ENCODE assay signal across 20 cellular contexts in genomic region chr14:61120576-61120975, GRCh38.
DNase-seq lines count a peak whose midpoint lies in the region; ATAC-seq, FAIRE-seq and TF ChIP-seq lines count a peak whose summit lies in the region.
"Had no signal": no experiment of that assay in that cellular context is flagged by ENCODE, and none has a peak within 500 bp of the region (broad histone marks: within the 10 kb centered on the region; RNA-seq: fewer than 3 reads in every experiment).

No MANE protein-coding gene starts in this region.

- no peak overlapping the region for H3K4me3 Mint-ChIP-seq in activated CD4-positive, alpha-beta T cell treated with anti-CD3 and anti-CD28 coated beads for 36 hours
- H3K4me3 Mint-ChIP-seq in T-helper 2 cell treated with Interferon-gamma antibody and Interleukin-4, amounts not matched to agents 5 μg/mL and 100 μg/mL, for 36 hours: peak overlapping the region; percentile 46
- H3K4me3 Mint-ChIP-seq in activated naive CD4-positive, alpha-beta T cell treated with anti-CD3 and anti-CD28 coated beads, Interleukin-2, amount 10 ng/mL, durations not matched to agents 7 days and 5 days: no peak overlapping the region

- intact Hi-C loops in activated CD4-positive, alpha-beta T cell treated with anti-CD3 and anti-CD28 coated beads for 36 hours (cut with DNase I, micrococcal nuclease): no loop called here

- TF ChIP-seq CTCF in osteoblast (IDR thresholded peaks at IDR 0.05; ENCODE audit: extremely low read depth, low read depth, low read length): no peak

- H3K4me1 ChIP-seq in osteoblast (ENCODE audit: insufficient read depth, low read length): no peaks in the 10 kb centered on the region

- peaks cover 5% of the 10 kb centered on the region for H3K9me3 Mint-ChIP-seq in activated CD4-positive, alpha-beta T cell treated with anti-CD3 and anti-CD28 coated beads for 36 hours (ENCODE audit: low read depth)
- H3K9me3 Mint-ChIP-seq in T-helper 2 cell treated with Interferon-gamma antibody and Interleukin-4, amounts not matched to agents 5 μg/mL and 100 μg/mL, for 36 hours: peaks cover 6% of the 10 kb centered on the region
- H3K9me3 Mint-ChIP-seq in activated naive CD4-positive, alpha-beta T cell treated with anti-CD3 and anti-CD28 coated beads, Interleukin-2, amount 10 ng/mL, durations not matched to agents 7 days and 5 days: no peaks in the 10 kb centered on the region

- no peaks in the 10 kb centered on the region for H3K79me2 ChIP-seq in osteoblast (ENCODE audit: insufficient read depth, low read length)

- H4K20me1 ChIP-seq in osteoblast (ENCODE audit: insufficient read depth, low read length): no peaks in the 10 kb centered on the region

- POLR2A ChIA-PET in activated CD4-positive, alpha-beta T cell treated with anti-CD3 and anti-CD28 coated beads for 36 hours (lab: Charles Lee): no interaction called here

- H3K4me1 Mint-ChIP-seq in activated CD4-positive, alpha-beta T cell treated with anti-CD3 and anti-CD28 coated beads for 36 hours: peaks cover 7% of the 10 kb centered on the region
- peaks cover 5% of the 10 kb centered on the region for H3K4me1 Mint-ChIP-seq in T-helper 2 cell treated with Interferon-gamma antibody and Interleukin-4, amounts not matched to agents 5 μg/mL and 100 μg/mL, for 36 hours (ENCODE audit: low read depth)
- peaks cover 4% of the 10 kb centered on the region for H3K4me1 Mint-ChIP-seq in activated naive CD4-positive, alpha-beta T cell treated with anti-CD3 and anti-CD28 coated beads, Interleukin-2, amount 10 ng/mL, durations not matched to agents 7 days and 5 days

- no peaks in the 10 kb centered on the region for H3K36me3 ChIP-seq in osteoblast (ENCODE audit: insufficient read depth, low read length)
- H3K36me3 ChIP-seq: tibial nerve had no signal

- peaks cover 4% of the 10 kb centered on the region for H3K27me3 Mint-ChIP-seq in activated CD4-positive, alpha-beta T cell treated with anti-CD3 and anti-CD28 coated beads for 36 hours
- H3K27me3 Mint-ChIP-seq in T-helper 2 cell treated with Interferon-gamma antibody and Interleukin-4, amounts not matched to agents 5 μg/mL and 100 μg/mL, for 36 hours (ENCODE audit: low read depth): no peaks in the 10 kb centered on the region
- H3K27me3 Mint-ChIP-seq in activated naive CD4-positive, alpha-beta T cell treated with anti-CD3 and anti-CD28 coated beads, Interleukin-2, amount 10 ng/mL, durations not matched to agents 7 days and 5 days: peaks cover 4% of the 10 kb centered on the region

- H3K27ac ChIP-seq in osteoblast (ENCODE audit: low read depth, low read length): no peak overlapping the region
- H3K27ac ChIP-seq: epithelial cell of prostate, KMS-11, tibial nerve had no signal

- peak; percentile 18 for DNase-seq in activated CD4-positive, alpha-beta T cell treated with anti-CD3 and anti-CD28 coated beads for 36 hours
- no peak for DNase-seq in activated CD4-positive, alpha-beta T cell treated with anti-CD3 and anti-CD28 coated beads, Interleukin-2, amount 50 U/mL, for 4 hours
- no peak for DNase-seq in GM19239 (ENCODE audit: insufficient read length, low spot score)
- DNase-seq in T-helper 2 cell treated with Interferon-gamma antibody and Interleukin-4, amounts not matched to agents 5 μg/mL and 100 μg/mL, for 36 hours (ENCODE audit: low spot score): no peak
- DNase-seq in osteoblast (ENCODE audit: insufficient read length, low spot score, missing footprints): no peak
- no peak for DNase-seq in activated naive CD4-positive, alpha-beta T cell treated with anti-CD3 and anti-CD28 coated beads, Interleukin-2, amount 10 ng/mL, durations not matched to agents 7 days and 5 days
- DNase-seq in stimulated activated CD8-positive, alpha-beta memory T cell treated with anti-CD3 and anti-CD28 coated beads, Interleukin-4, amount 100 ng/mL, for 48 hours: no peak
- DNase-seq: activated gamma-delta T cell treated with Interleukin-2 at 50 U/mL for 16 hours; NCI-H146; NCI-H226; nucleus accumbens; Right ventricle myocardium superior; stimulated activated CD4-positive, alpha-beta T cell treated with anti-CD3 and anti-CD28 coated beads, Interleukin-2, amount 100 ng/mL, for 48 hours had no signal

- ATAC-seq in activated CD4-positive, alpha-beta T cell treated with anti-CD3 and anti-CD28 coated beads for 36 hours: peak; percentile 44
- no peak for ATAC-seq in GM21367 (IDR thresholded peaks at IDR 0.05; ENCODE audit: unreplicated experiment)
- ATAC-seq: sciatic nerve had no signal

- no peak overlapping the region for H3K4me3 ChIP-seq in osteoblast (ENCODE audit: insufficient read depth, low read length)
- H3K4me3 ChIP-seq: tibial nerve had no signal

- no peaks in the 10 kb centered on the region for H3K9me3 ChIP-seq in osteoblast (ENCODE audit: low read depth, low read length)
- H3K9me3 ChIP-seq: tibial nerve had no signal

- no peaks in the 10 kb centered on the region for H3K36me3 Mint-ChIP-seq in activated CD4-positive, alpha-beta T cell treated with anti-CD3 and anti-CD28 coated beads for 36 hours (ENCODE audit: low read depth)
- H3K36me3 Mint-ChIP-seq in T-helper 2 cell treated with Interferon-gamma antibody and Interleukin-4, amounts not matched to agents 5 μg/mL and 100 μg/mL, for 36 hours (ENCODE audit: low read depth): no peaks in the 10 kb centered on the region
- no peaks in the 10 kb centered on the region for H3K36me3 Mint-ChIP-seq in activated naive CD4-positive, alpha-beta T cell treated with anti-CD3 and anti-CD28 coated beads, Interleukin-2, amount 10 ng/mL, durations not matched to agents 7 days and 5 days

- peak overlapping the region; percentile 48 for H2AFZ ChIP-seq in osteoblast (ENCODE audit: low read length)

- H3K27me3 ChIP-seq in osteoblast (ENCODE audit: insufficient read depth, low read length): no peaks in the 10 kb centered on the region
- H3K27me3 ChIP-seq: tibial nerve had no signal

- peak overlapping the region; percentile 59 for H3K27ac Mint-ChIP-seq in activated CD4-positive, alpha-beta T cell treated with anti-CD3 and anti-CD28 coated beads for 36 hours
- peak overlapping the region; percentile 51 for H3K27ac Mint-ChIP-seq in T-helper 2 cell treated with Interferon-gamma antibody and Interleukin-4, amounts not matched to agents 5 μg/mL and 100 μg/mL, for 36 hours
- no peak overlapping the region for H3K27ac Mint-ChIP-seq in activated naive CD4-positive, alpha-beta T cell treated with anti-CD3 and anti-CD28 coated beads, Interleukin-2, amount 10 ng/mL, durations not matched to agents 7 days and 5 days

- peak overlapping the region; percentile 59 for H3K4me2 ChIP-seq in osteoblast (ENCODE audit: insufficient read depth, low read length)
- H3K4me2 ChIP-seq: KMS-11 had no signal

- CTCF ChIA-PET in activated CD4-positive, alpha-beta T cell treated with anti-CD3 and anti-CD28 coated beads for 36 hours (lab: Charles Lee): no interaction called here
- CTCF ChIA-PET in activated naive CD4-positive, alpha-beta T cell treated with anti-CD3 and anti-CD28 coated beads, Interleukin-2, amount 10 ng/mL, durations not matched to agents 7 days and 5 days (lab: Charles Lee): no interaction called here

- FAIRE-seq in GM19239 (lab: Jason Lieb, UNC): peak; percentile 54
- FAIRE-seq: colon, GM12891 had no signal
